Comparison of ENCODE assay signal across 33 cellular contexts in genomic region chr11:44221486-44221885, GRCh38.
"Had no signal": no experiment of that assay in that cellular context is flagged by ENCODE, and none has a peak within 500 bp of the region (broad histone marks: within the 10 kb centered on the region; RNA-seq: fewer than 3 reads in every experiment).

No MANE protein-coding gene starts in this region.

- H3K36me3 ChIP-seq: brain microvascular endothelial cell, MG63, SJSA1, WERI-Rb-1 had no signal

- DNase-seq: activated CD4-positive, alpha-beta memory T cell treated with anti-CD3 and anti-CD28 coated beads, Interleukin-2, amount 10 ng/mL, durations not matched to agents 7 days and 5 days; activated CD4-positive, alpha-beta T cell treated with anti-CD3 and anti-CD28 coated beads for 1 hour; activated CD4-positive, alpha-beta T cell treated with anti-CD3 and anti-CD28 coated beads for 48 hours; activated CD4-positive, CD25-positive, alpha-beta regulatory T cell; activated CD8-positive, alpha-beta memory T cell treated with anti-CD3 and anti-CD28 coated beads for 24 hours; activated CD8-positive, alpha-beta memory T cell treated with anti-CD3 and anti-CD28 coated beads, Interleukin-2, amount 10 ng/mL, durations not matched to agents 7 days and 5 days; activated CD8-positive, alpha-beta memory T cell treated with anti-CD3 and anti-CD28 coated beads, Interleukin-2, amount 50 U/mL, for 48 hours; activated effector memory CD4-positive, alpha-beta T cell treated with Interleukin-2 at 50 U/mL for 16 hours; activated naive CD4-positive, alpha-beta T cell treated with anti-CD3 and anti-CD28 coated beads, Interleukin-2, amount 10 ng/mL, durations not matched to agents 7 days and 5 days; activated T-cell treated with anti-CD3 and anti-CD28 coated beads, Interleukin-2, amount 50 U/mL, for 48 hours; amygdala; brain microvascular endothelial cell; central memory CD4-positive, alpha-beta T cell; MG63; NCI-H1048; NCI-H1105 treated with DMSO at 0.1 percent for 48 hours; NCI-H1436; NCI-H1694; NCI-H1930; NCI-H2081 treated with DMSO at 0.1 percent for 48 hours; NCI-H226; NCI-H446 treated with DMSO at 0.1 percent for 48 hours; NCI-H524; NCI-H82; NK-92 treated with Interleukin-12 subunit alpha and Interleukin-12 subunit beta, amount 100 ng/mL, for 24 hours; PC-3; Peyer's patch; RPMI8226; SHP77 treated with DMSO at 0.1 percent for 48 hours; SW 1271; T1000; WERI-Rb-1 had no signal

- H3K4me1 ChIP-seq: Peyer's patch had no signal

- H3K4me3 ChIP-seq: MG63, Peyer's patch, SJSA1 had no signal

- H3K27ac ChIP-seq: brain microvascular endothelial cell, Peyer's patch, SJSA1, WERI-Rb-1 had no signal

- H3K9me3 ChIP-seq: MG63, Peyer's patch, SJSA1 had no signal

- ATAC-seq: activated CD8-positive, alpha-beta memory T cell treated with anti-CD3 and anti-CD28 coated beads, Interleukin-2, amount 10 ng/mL, durations not matched to agents 7 days and 5 days; PC-3 had no signal

- H3K27me3 ChIP-seq: brain microvascular endothelial cell, MG63, Peyer's patch, SJSA1 had no signal
